ENCODE assay signal across 8 cellular contexts in the genomic region with DNA sequence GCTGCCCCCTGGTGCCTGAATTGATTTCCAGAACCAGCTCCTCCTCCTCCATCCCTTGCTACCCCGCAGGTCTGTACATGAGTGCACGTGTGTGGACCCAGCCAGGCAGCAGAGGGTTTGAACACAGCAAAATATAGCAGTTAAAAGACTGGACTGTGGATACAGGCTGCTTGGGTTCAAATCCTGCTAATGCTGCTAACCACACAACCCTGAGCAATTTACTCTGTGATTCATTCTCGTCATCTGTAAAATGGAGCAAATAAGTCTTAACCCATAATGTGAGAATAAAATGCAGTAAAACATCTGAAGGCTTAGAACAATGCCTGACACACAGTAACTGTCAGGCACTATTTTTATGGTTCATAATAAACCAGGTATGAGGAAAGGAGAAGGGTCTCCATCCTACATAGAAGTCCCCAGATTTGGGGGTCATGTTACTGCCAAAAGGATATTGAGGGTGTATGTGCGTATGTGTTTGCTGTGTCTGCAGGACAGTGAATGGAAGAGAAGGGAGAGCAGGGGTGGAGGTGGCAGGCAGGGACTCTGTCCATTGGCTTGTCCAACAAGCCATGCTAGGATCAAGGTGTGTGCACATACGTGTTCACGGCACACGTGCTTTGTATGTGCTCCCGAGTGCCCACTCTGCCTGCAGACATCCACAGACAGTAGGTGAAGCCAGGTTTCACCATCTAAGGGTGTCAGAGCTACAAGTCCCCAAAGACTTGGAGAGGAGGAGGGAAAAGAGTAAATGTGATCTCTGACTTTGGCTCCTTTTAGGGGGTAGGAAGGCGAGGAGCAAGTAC. TPM values are rescaled to one million over a fixed set of nuclear protein-coding genes. Genes with fewer than 3 reads are reported as not detected.
DNase-seq lines count a peak whose midpoint lies in the region; ATAC-seq, FAIRE-seq and TF ChIP-seq lines count a peak whose summit lies in the region.

No MANE protein-coding gene starts in this region.

- H3K9me3 ChIP-seq in iPS-20b (ENCODE audit: insufficient read depth, low read depth, low read length) (no peaks in the 10 kb centered on the region), stomach smooth muscle (ENCODE audit: control insufficient read depth in 2 of 2, low read length in 2 of 2) (no peaks in the 10 kb centered on the region)

- H3K9ac ChIP-seq in iPS-20b (ENCODE audit: low read depth, low read length): 0 out of 2 replicates have a peak overlapping the region, but pooled peaks have one; percentile 38
- H3K9ac ChIP-seq in stomach smooth muscle (ENCODE audit: low read length in 2 of 2): peak overlapping the region; percentile 96 to 98

- no peak for TF ChIP-seq POLR2A in GM12891 (IDR thresholded peaks at IDR 0.05; ENCODE audit: low read depth, low read length)

- H3K4me1 ChIP-seq in iPS-20b (ENCODE audit: insufficient read depth, low read length) (peaks cover 24% of the 10 kb centered on the region; the same call in 1 of the 2 replicates), stomach smooth muscle (ENCODE audit: control insufficient read depth, insufficient read depth, low read length) (peaks cover 39% of the 10 kb centered on the region)

- H3K4me1 Mint-ChIP-seq in activated B cell treated with CpG ODN at 0.5 μM for 24 hours: peaks cover 33% of the 10 kb centered on the region

- H3K36me3 ChIP-seq in iPS-20b (ENCODE audit: insufficient read depth, low read depth, low read length) (peaks cover 4% of the 10 kb centered on the region; the same call in 1 of the 2 replicates), stomach smooth muscle (ENCODE audit: control insufficient read depth in 2 of 2, insufficient read depth in 2 of 2, low read length in 2 of 2) (peaks cover 0 to 3% of the 10 kb centered on the region in 2 donors)

- no peak for TF ChIP-seq CTCF in activated B cell treated with CpG ODN at 0.5 μM for 24 hours (IDR thresholded peaks at IDR 0.05)

- H3K36me3 Mint-ChIP-seq in activated B cell treated with CpG ODN at 0.5 μM for 24 hours (ENCODE audit: low read depth): peaks cover 37% of the 10 kb centered on the region

- DNase-seq in GM12891 (ENCODE audit: insufficient read length, low spot score): no peak
- no peak for DNase-seq in activated B cell treated with CpG ODN at 0.5 μM for 24 hours
- no peak for DNase-seq in NCI-H1694 treated with DMSO at 0.1 percent for 48 hours (lab: John Stamatoyannopoulos, UW)
- no peak for DNase-seq in pons (ENCODE audit: low spot score)
- DNase-seq in OCI-M2 (lab: John Stamatoyannopoulos, UW; ENCODE audit: unreplicated experiment): no peak

- ATAC-seq in HG02610 (IDR thresholded peaks at IDR 0.05; ENCODE audit: unreplicated experiment) (peak; percentile 48), activated B cell treated with CpG ODN at 0.5 μM for 24 hours (ENCODE audit: low read depth) (no peak)

- H3K27ac Mint-ChIP-seq in activated B cell treated with CpG ODN at 0.5 μM for 24 hours: peak overlapping the region; percentile 98

- H3K27me3 ChIP-seq in iPS-20b (ENCODE audit: insufficient read depth, low read length): peaks cover 6% of the 10 kb centered on the region
- H3K27me3 ChIP-seq in stomach smooth muscle (ENCODE audit: control insufficient read depth in 1 of 2, insufficient read depth in 2 of 2, low read length in 2 of 2): peaks cover 0 to 2% of the 10 kb centered on the region in 2 donors

- CTCF ChIA-PET in activated B cell treated with CpG ODN at 0.5 μM for 24 hours (lab: Charles Lee): interaction anchor here (0.6 to 3.9 kb wide), 35 partner anchors 9 to 476 kb away, joined by 3 to 368 read pairs (median 6); a partner anchor contains a TSS

- peak; percentile 90 for FAIRE-seq in GM12891 (lab: Jason Lieb, UNC)

- H3K9me3 Mint-ChIP-seq in activated B cell treated with CpG ODN at 0.5 μM for 24 hours: no peaks in the 10 kb centered on the region

- POLR2A ChIA-PET in activated B cell treated with CpG ODN at 0.5 μM for 24 hours (lab: Charles Lee): interaction anchor here (0.5 to 17.0 kb wide), 45 partner anchors 9 to 829 kb away, joined by 3 to 692 read pairs (median 6); a partner anchor contains a TSS

- H3K4me3 ChIP-seq in iPS-20b (ENCODE audit: low read length): peak overlapping the region; percentile 64; the same call in 1 of the 2 replicates
- peak overlapping the region; percentile 77 to 96 for H3K4me3 ChIP-seq in stomach smooth muscle (ENCODE audit: low read length in 2 of 2)

- no peaks in the 10 kb centered on the region for H3K27me3 Mint-ChIP-seq in activated B cell treated with CpG ODN at 0.5 μM for 24 hours

- H3K4me3 Mint-ChIP-seq in activated B cell treated with CpG ODN at 0.5 μM for 24 hours: peak overlapping the region; percentile 100

- intact Hi-C loops in activated B cell treated with CpG ODN at 0.5 μM for 24 hours (cut with micrococcal nuclease): loop anchor here (1.0 kb wide), 8 partner anchors 14 to 424 kb away; a partner anchor contains a TSS

- no peak overlapping the region for H3K27ac ChIP-seq in iPS-20b (ENCODE audit: low read length)
- H3K27ac ChIP-seq in stomach smooth muscle (ENCODE audit: low read length): peak overlapping the region; percentile 100

TF ChIP-seq in GM12891, 5 proteins besides CTCF, POLR2A, EP300 and RAD21:
- no peak for TF ChIP-seq TAF1 (IDR thresholded peaks at IDR 0.05; ENCODE audit: low read depth, low read length)
- TF ChIP-seq POLR2AphosphoS5 (IDR thresholded peaks at IDR 0.05; ENCODE audit: low read depth, low read length): no peak
- no peak for TF ChIP-seq POU2F2 (IDR thresholded peaks at IDR 0.05; ENCODE audit: low read depth, low read length)
- TF ChIP-seq SPI1 (IDR thresholded peaks at IDR 0.05; ENCODE audit: low read depth, low read length): no peak
- no peak for TF ChIP-seq PAX5 (IDR thresholded peaks at IDR 0.05; ENCODE audit: insufficient read depth, low read length, severe bottlenecking)

RNA-seq across cellular contexts. Expression of a gene that starts 1.5 kb away (rescaled TPM):
- 99.5 TPM for polyA plus RNA-seq in GM12891 (2012; ENCODE audit: low read depth, missing spikeins)
- total RNA-seq in activated B cell treated with CpG ODN at 0.5 μM for 24 hours: 635 and 745 TPM in 2 replicates

RNA-seq across cellular contexts. Expression of a gene that starts 15.6 kb away (rescaled TPM):
- polyA plus RNA-seq in GM12891 (2012; ENCODE audit: low read depth, missing spikeins): 0.47 TPM
- 0.56 and 0.95 TPM in 2 replicates for total RNA-seq in activated B cell treated with CpG ODN at 0.5 μM for 24 hours

RNA-seq across cellular contexts. Expression of a gene that starts 23.8 kb away (rescaled TPM):
- 13.1 TPM for polyA plus RNA-seq in GM12891 (2012; ENCODE audit: low read depth, missing spikeins)
- 20.4 and 22.1 TPM in 2 replicates for total RNA-seq in activated B cell treated with CpG ODN at 0.5 μM for 24 hours

RNA-seq across cellular contexts. Expression of a gene that starts 34.1 kb away (rescaled TPM):
- polyA plus RNA-seq in GM12891 (2012; ENCODE audit: low read depth, missing spikeins): 8.8 TPM
- total RNA-seq in activated B cell treated with CpG ODN at 0.5 μM for 24 hours: 23.0 and 27.6 TPM in 2 replicates

RNA-seq across cellular contexts. Expression of a gene that starts 34.7 kb away (rescaled TPM):
- not detected for polyA plus RNA-seq in GM12891 (2012; ENCODE audit: low read depth, missing spikeins)
- not detected in 2 replicates for total RNA-seq in activated B cell treated with CpG ODN at 0.5 μM for 24 hours
